ENCODE assay signal across 28 cellular contexts in the genomic region with DNA sequence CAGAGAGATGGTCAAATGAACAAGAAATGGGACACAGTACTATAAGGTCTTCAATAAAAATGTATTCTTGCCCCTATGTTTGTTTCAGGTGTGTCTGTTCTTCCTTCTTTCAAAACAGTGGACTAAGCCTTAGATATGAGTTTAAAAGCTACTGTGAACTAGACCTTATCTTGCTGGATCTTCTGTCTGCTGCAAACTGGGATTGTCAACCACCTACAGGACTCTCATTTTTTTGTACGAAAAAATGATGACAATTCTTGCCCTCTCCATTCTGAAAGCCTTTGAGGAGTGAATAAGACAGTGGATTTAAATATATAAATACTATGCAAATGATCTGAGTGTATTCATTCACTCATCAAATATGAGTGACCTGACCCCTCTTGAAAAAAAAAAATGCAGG.
"Had no signal": no experiment of that assay in that cellular context is flagged by ENCODE, and none has a peak within 500 bp of the region (broad histone marks: within the 10 kb centered on the region; RNA-seq: fewer than 3 reads in every experiment).

No MANE protein-coding gene starts in this region.

- ATAC-seq: activated CD8-positive, alpha-beta T cell treated with anti-CD3 and anti-CD28 coated beads for 36 hours; activated T-cell treated with anti-CD3 and anti-CD28 coated beads, Interleukin-2, amount 50 U/mL, for 72 hours; activated T-helper 17 cell treated with anti-CD3 and anti-CD28 coated beads, Interleukin-2, amount 50 U/mL, for 72 hours; body of pancreas had no signal

- DNase-seq: activated CD4-positive, alpha-beta T cell treated with anti-CD3 and anti-CD28 coated beads, Interleukin-2, amount 10 ng/mL, durations not matched to agents 24 days and 14 days; activated CD4-positive, alpha-beta T cell treated with anti-CD3 and anti-CD28 coated beads, Interleukin-2, amount 50 U/mL, for 4 hours; activated CD8-positive, alpha-beta T cell treated with anti-CD3 and anti-CD28 coated beads for 36 hours; activated effector memory CD4-positive, alpha-beta T cell treated with anti-CD3 and anti-CD28 coated beads, Interleukin-2, amount 50 U/mL, for 16 hours; activated naive CD4-positive, alpha-beta T cell treated with Interleukin-2 at 50 U/mL for 16 hours; activated naive CD8-positive, alpha-beta T cell treated with anti-CD3 and anti-CD28 coated beads, Interleukin-2, amount 10 ng/mL, durations not matched to agents 7 days and 5 days; activated T-cell treated with anti-CD3 and anti-CD28 coated beads, Interleukin-2, amount 50 U/mL, for 1 hour; activated T-cell treated with anti-CD3 and anti-CD28 coated beads, Interleukin-2, amount 50 U/mL, for 72 hours; amygdala; Karpas-422; KBM-7; NCI-H1105; NCI-H1417 treated with DMSO at 0.1 percent for 48 hours; NCI-H1930; NCI-H2081 treated with DMSO at 0.1 percent for 48 hours; NCI-H446 treated with DMSO at 0.1 percent for 48 hours; NCI-H524; NCI-H748 treated with DMSO at 0.1 percent for 48 hours; NK-92 treated with Interleukin-12 subunit alpha and Interleukin-12 subunit beta, amount 100 ng/mL, for 24 hours; Right ventricle myocardium superior had no signal

- H3K4me3 ChIP-seq: ascending aorta, body of pancreas, breast epithelium, SK-N-MC had no signal

- H3K36me3 ChIP-seq: ascending aorta, breast epithelium had no signal

- H3K4me3 Mint-ChIP-seq: activated CD4-positive, alpha-beta T cell treated with anti-CD3 and anti-CD28 coated beads, Interleukin-2, amount 10 ng/mL, durations not matched to agents 24 days and 14 days; activated CD8-positive, alpha-beta T cell treated with anti-CD3 and anti-CD28 coated beads for 36 hours; activated naive CD4-positive, alpha-beta T cell treated with anti-CD3 and anti-CD28 coated beads, Interleukin-2, amount 50 U/mL, for 24 hours; activated naive CD8-positive, alpha-beta T cell treated with anti-CD3 and anti-CD28 coated beads, Interleukin-2, amount 10 ng/mL, durations not matched to agents 7 days and 5 days; activated T-cell treated with anti-CD3 and anti-CD28 coated beads, Interleukin-2, amount 50 U/mL, for 72 hours; activated T-helper 17 cell treated with anti-CD3 and anti-CD28 coated beads, Interleukin-2, amount 50 U/mL, for 72 hours; T-helper 1 cell treated with Interleukin-12 subunit alpha and Interleukin-12 subunit beta and Interleukin-4 antibody, amounts not matched to agents 30 μg/mL and 1 μg/mL, for 36 hours; T-helper 2 cell treated with Interferon-gamma antibody and Interleukin-4, amounts not matched to agents 5 μg/mL and 100 μg/mL, for 36 hours had no signal

- H3K27ac Mint-ChIP-seq: activated CD4-positive, alpha-beta T cell treated with anti-CD3 and anti-CD28 coated beads, Interleukin-2, amount 10 ng/mL, durations not matched to agents 24 days and 14 days; activated CD8-positive, alpha-beta T cell treated with anti-CD3 and anti-CD28 coated beads for 36 hours; activated naive CD4-positive, alpha-beta T cell treated with anti-CD3 and anti-CD28 coated beads, Interleukin-2, amount 50 U/mL, for 24 hours; activated naive CD8-positive, alpha-beta T cell treated with anti-CD3 and anti-CD28 coated beads, Interleukin-2, amount 10 ng/mL, durations not matched to agents 7 days and 5 days; activated T-cell treated with anti-CD3 and anti-CD28 coated beads, Interleukin-2, amount 50 U/mL, for 72 hours; activated T-helper 17 cell treated with anti-CD3 and anti-CD28 coated beads, Interleukin-2, amount 50 U/mL, for 72 hours; T-helper 1 cell treated with Interleukin-12 subunit alpha and Interleukin-12 subunit beta and Interleukin-4 antibody, amounts not matched to agents 30 μg/mL and 1 μg/mL, for 36 hours; T-helper 2 cell treated with Interferon-gamma antibody and Interleukin-4, amounts not matched to agents 5 μg/mL and 100 μg/mL, for 36 hours had no signal

- H3K27ac ChIP-seq: ascending aorta, body of pancreas, breast epithelium, SK-N-MC had no signal

- H3K4me1 ChIP-seq: ascending aorta, body of pancreas, breast epithelium had no signal

- H3K36me3 Mint-ChIP-seq: activated naive CD8-positive, alpha-beta T cell treated with anti-CD3 and anti-CD28 coated beads, Interleukin-2, amount 10 ng/mL, durations not matched to agents 7 days and 5 days had no signal

- H3K27me3 ChIP-seq: ascending aorta, body of pancreas, breast epithelium had no signal

- H3K4me1 Mint-ChIP-seq: activated CD4-positive, alpha-beta T cell treated with anti-CD3 and anti-CD28 coated beads, Interleukin-2, amount 10 ng/mL, durations not matched to agents 24 days and 14 days; activated naive CD4-positive, alpha-beta T cell treated with anti-CD3 and anti-CD28 coated beads, Interleukin-2, amount 50 U/mL, for 24 hours; activated naive CD8-positive, alpha-beta T cell treated with anti-CD3 and anti-CD28 coated beads, Interleukin-2, amount 10 ng/mL, durations not matched to agents 7 days and 5 days; activated T-helper 17 cell treated with anti-CD3 and anti-CD28 coated beads, Interleukin-2, amount 50 U/mL, for 72 hours had no signal

- H3K27me3 Mint-ChIP-seq: activated CD4-positive, alpha-beta T cell treated with anti-CD3 and anti-CD28 coated beads, Interleukin-2, amount 10 ng/mL, durations not matched to agents 24 days and 14 days; activated CD8-positive, alpha-beta T cell treated with anti-CD3 and anti-CD28 coated beads for 36 hours; activated naive CD4-positive, alpha-beta T cell treated with anti-CD3 and anti-CD28 coated beads, Interleukin-2, amount 50 U/mL, for 24 hours; activated naive CD8-positive, alpha-beta T cell treated with anti-CD3 and anti-CD28 coated beads, Interleukin-2, amount 10 ng/mL, durations not matched to agents 7 days and 5 days; activated T-helper 17 cell treated with anti-CD3 and anti-CD28 coated beads, Interleukin-2, amount 50 U/mL, for 72 hours had no signal
